ENCODE assay signal across 15 cellular contexts in the genomic region with DNA sequence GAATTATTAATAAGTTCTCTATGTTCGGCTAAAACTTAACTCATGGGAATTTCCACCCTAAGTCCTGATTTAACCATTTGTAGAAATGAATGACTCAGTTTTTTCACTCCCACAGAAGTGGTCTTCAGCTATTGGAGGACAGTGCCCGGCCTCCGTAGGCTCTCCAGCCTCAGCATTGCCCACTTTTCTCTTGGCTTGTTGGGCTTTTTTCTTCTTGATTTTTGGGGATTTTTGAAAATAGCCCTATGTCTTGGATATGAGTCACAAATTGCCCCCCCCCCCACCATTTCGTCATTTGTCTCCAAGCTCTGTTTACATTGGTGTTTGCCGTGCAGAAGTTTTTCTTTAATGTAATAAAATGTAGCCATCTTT.
DNase-seq lines count a peak whose midpoint lies in the region; ATAC-seq, FAIRE-seq and TF ChIP-seq lines count a peak whose summit lies in the region.
"Had no signal": no experiment of that assay in that cellular context is flagged by ENCODE, and none has a peak within 500 bp of the region (broad histone marks: within the 10 kb centered on the region; RNA-seq: fewer than 3 reads in every experiment).

No MANE protein-coding gene starts in this region.

- H3K4me2 ChIP-seq in astrocyte (ENCODE audit: low read length): peak overlapping the region; percentile 15

- TF ChIP-seq POLR2A in stomach (IDR thresholded peaks at IDR 0.05): no peak

- H3K4me3 ChIP-seq in Caco-2 (ENCODE audit: low read depth, low read length) (no peak overlapping the region), astrocyte (ENCODE audit: insufficient read depth, low read depth, low read length) (no peak overlapping the region), stomach (no peak overlapping the region)
- H3K4me3 ChIP-seq: gastrocnemius medialis, ovary, transverse colon had no signal

- H3K36me3 Mint-ChIP-seq in Caco-2 (ENCODE audit: insufficient read depth, unreplicated experiment): peaks cover 28% of the 10 kb centered on the region
- peaks cover 2% of the 10 kb centered on the region for H3K36me3 Mint-ChIP-seq in astrocyte (ENCODE audit: low read depth, unreplicated experiment)
- H3K36me3 Mint-ChIP-seq in memory B cell: peaks cover 2% of the 10 kb centered on the region
- H3K36me3 Mint-ChIP-seq: brain had no signal

- TF ChIP-seq CTCF in Caco-2 (IDR thresholded peaks at IDR 0.05; ENCODE audit: insufficient read depth in 1 of 2, low read depth in 1 of 2, low read length in 1 of 2, severe bottlenecking in 1 of 2, unreplicated experiment in 1 of 2) (no peak), astrocyte (IDR thresholded peaks at IDR 0.05; ENCODE audit: insufficient read depth, low read depth, low read length) (no peak), stomach (IDR thresholded peaks at IDR 0.05) (no peak)

- no peak for DNase-seq in Caco-2
- DNase-seq in HK-2 (ENCODE audit: unreplicated experiment): peak; percentile 43
- peak; percentile 54 for DNase-seq in astrocyte (ENCODE audit: low read depth)
- DNase-seq in memory B cell (ENCODE audit: low spot score in 2 of 2): no peak
- DNase-seq in stomach: no peak
- no peak for DNase-seq in NCI-H1092 (lab: John Stamatoyannopoulos, UW)
- DNase-seq: DND-41, gastrocnemius medialis, GOT3, NCI-H446, ovary, transverse colon had no signal

- H3K27me3 ChIP-seq in Caco-2 (replicated peaks; ENCODE audit: control insufficient read depth, insufficient read depth, low read length) (no peaks in the 10 kb centered on the region), astrocyte (ENCODE audit: insufficient read depth, low read length) (no peaks in the 10 kb centered on the region), stomach (no peaks in the 10 kb centered on the region)
- H3K27me3 ChIP-seq: gastrocnemius medialis, ovary, transverse colon had no signal

- H3K4me1 ChIP-seq in Caco-2 (peaks cover 34% of the 10 kb centered on the region), astrocyte (ENCODE audit: insufficient read depth, low read length) (peaks cover 12% of the 10 kb centered on the region), stomach (peaks cover under 1 to 39% (median 15%) of the 10 kb centered on the region in 4 donors)

- H3K9me3 Mint-ChIP-seq in Caco-2 (ENCODE audit: unreplicated experiment): no peaks in the 10 kb centered on the region
- H3K9me3 Mint-ChIP-seq in astrocyte (ENCODE audit: unreplicated experiment): no peaks in the 10 kb centered on the region
- H3K9me3 Mint-ChIP-seq in memory B cell: no peaks in the 10 kb centered on the region
- H3K9me3 Mint-ChIP-seq: brain had no signal

- no peak overlapping the region for H3K9ac ChIP-seq in astrocyte (ENCODE audit: low read length)

- 53 to 63% (median 60%) methylated on average over 5 of the region's 5 CpGs for WGBS in stomach, 5 donors

- H3K27ac ChIP-seq in astrocyte (ENCODE audit: low read depth, low read length) (peak overlapping the region; percentile 47), stomach (peak overlapping the region in 2 of 5 donors; percentile 15 to 24)
- H3K27ac ChIP-seq: gastrocnemius medialis, ovary had no signal

- H3K4me1 Mint-ChIP-seq in Caco-2 (ENCODE audit: low read depth, unreplicated experiment): peaks cover 30% of the 10 kb centered on the region
- H3K4me1 Mint-ChIP-seq in astrocyte (ENCODE audit: low read depth, unreplicated experiment): peaks cover 17% of the 10 kb centered on the region
- H3K4me1 Mint-ChIP-seq in memory B cell: peaks cover 43% of the 10 kb centered on the region

- H2AFZ ChIP-seq in astrocyte (ENCODE audit: low read depth, low read length): no peak overlapping the region

- POLR2A ChIA-PET in Caco-2 (lab: Charles Lee): interaction anchor here (0.6 kb wide), 1 partner anchor 152 kb away, joined by 6 read pairs; the partner anchor contains the start of gene YIF1A

- BruUV-seq in Caco-2 (replicated peaks; lab: Mats Ljungman, UMichigan): no TSS peak

- H3K27ac Mint-ChIP-seq in Caco-2 (ENCODE audit: unreplicated experiment) (peak overlapping the region; percentile 85), astrocyte (ENCODE audit: unreplicated experiment) (no peak overlapping the region), memory B cell (peak overlapping the region; percentile 28)

- TF ChIP-seq EP300 in stomach (IDR thresholded peaks at IDR 0.05): no peak

- H3K79me2 ChIP-seq in astrocyte (ENCODE audit: insufficient read depth, low read length): peaks cover 47% of the 10 kb centered on the region

- H4K20me1 ChIP-seq in astrocyte (ENCODE audit: insufficient read depth, low read length): peaks cover 27% of the 10 kb centered on the region

- intact Hi-C loops in Caco-2 (cut with micrococcal nuclease; ENCODE audit: unreplicated experiment) (no loop called here), stomach (cut with DNase I; ENCODE audit: low total_unique reads) (loop anchor here (10.0 kb wide), 1 partner anchor 62 kb away; the partner anchor contains the start of gene PACS1)

- no peaks in the 10 kb centered on the region for H3K27me3 Mint-ChIP-seq in Caco-2 (ENCODE audit: insufficient read depth, unreplicated experiment)
- H3K27me3 Mint-ChIP-seq in astrocyte (ENCODE audit: low read depth, unreplicated experiment): no peaks in the 10 kb centered on the region
- no peaks in the 10 kb centered on the region for H3K27me3 Mint-ChIP-seq in memory B cell
- H3K27me3 Mint-ChIP-seq: brain had no signal

- no peak for FAIRE-seq in astrocyte (lab: Jason Lieb, UNC)

- no peak for ATAC-seq in memory B cell (ENCODE audit: low read depth)
- no peak for ATAC-seq in HG03378 (IDR thresholded peaks at IDR 0.05; ENCODE audit: unreplicated experiment)
- ATAC-seq in GM21447 (IDR thresholded peaks at IDR 0.05; ENCODE audit: unreplicated experiment): no peak
- ATAC-seq: gastrocnemius medialis had no signal

- no peaks in the 10 kb centered on the region for H3K9me3 ChIP-seq in Caco-2
- no peaks in the 10 kb centered on the region for H3K9me3 ChIP-seq in astrocyte (ENCODE audit: insufficient read depth, low read depth, low read length)
- no peaks in the 10 kb centered on the region for H3K9me3 ChIP-seq in stomach
- H3K9me3 ChIP-seq: gastrocnemius medialis, ovary, transverse colon had no signal

- H3K36me3 ChIP-seq in Caco-2 (ENCODE audit: control insufficient read depth, insufficient read depth, low read length): no peaks in the 10 kb centered on the region
- no peaks in the 10 kb centered on the region for H3K36me3 ChIP-seq in astrocyte (ENCODE audit: insufficient read depth, low read length)
- no peaks in the 10 kb centered on the region for H3K36me3 ChIP-seq in stomach
- H3K36me3 ChIP-seq: gastrocnemius medialis, ovary, transverse colon had no signal

- CTCF ChIA-PET in Caco-2 (lab: Charles Lee): interaction anchor here (0.6 to 0.8 kb wide), 4 partner anchors 23 to 74 kb away, joined by 3 to 4 read pairs (median 3); partner anchors contain the start of gene PACS1

- H3K4me3 Mint-ChIP-seq in Caco-2 (ENCODE audit: unreplicated experiment): peak overlapping the region; percentile 11
- no peak overlapping the region for H3K4me3 Mint-ChIP-seq in astrocyte (ENCODE audit: unreplicated experiment)
- H3K4me3 Mint-ChIP-seq in memory B cell: no peak overlapping the region
- H3K4me3 Mint-ChIP-seq: brain had no signal

Comparison
In these comparisons a context has a peak if more than half of its experiments do, and no peak if none do; other contexts are left out.
1. DNase-seq: peak in HK-2 (single experiment) and astrocyte (single experiment); none in Caco-2 (0 of 2), memory B cell (0 of 2), stomach (single experiment) and NCI-H1092 (single experiment).